ENCODE assay signal across 15 cellular contexts in the genomic region with DNA sequence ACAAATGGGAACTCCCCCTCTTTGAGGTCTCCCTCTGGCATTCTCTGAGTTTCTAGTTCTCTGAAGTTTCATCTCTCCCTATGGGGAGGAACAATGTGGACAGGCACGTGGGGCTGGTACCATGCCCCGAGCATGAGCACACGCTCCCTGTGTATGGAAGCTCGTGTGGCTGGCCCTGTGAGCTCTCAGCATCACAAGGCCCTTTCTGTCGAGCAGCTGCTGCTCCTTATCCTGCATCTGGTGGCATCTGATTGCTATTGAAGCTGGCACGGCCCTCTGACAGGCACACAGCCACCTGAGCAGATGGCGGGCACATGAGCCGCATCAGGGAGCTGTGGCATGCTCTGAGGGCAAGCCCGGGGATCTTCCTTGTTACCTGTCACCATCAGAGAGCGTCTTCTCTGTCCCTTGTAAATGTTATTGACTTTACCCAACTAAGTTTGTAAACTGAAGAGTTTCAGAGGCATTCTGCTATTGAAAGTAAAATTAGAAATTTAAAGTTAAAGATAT.
DNase-seq lines count a peak whose midpoint lies in the region; ATAC-seq lines count a peak whose summit lies in the region.
"Had no signal": no experiment of that assay in that cellular context is flagged by ENCODE, and none has a peak within 500 bp of the region (broad histone marks: within the 10 kb centered on the region; RNA-seq: fewer than 3 reads in every experiment).

No MANE protein-coding gene starts in this region.

- H3K27me3 ChIP-seq in Karpas-422 (ENCODE audit: low read length) = no peaks in the 10 kb centered on the region
- H3K27me3 ChIP-seq: BLaER1 had no signal

- no peak overlapping the region for H3K4me3 Mint-ChIP-seq in stimulated activated naive B cell treated with anti-CD40 and anti-IgM and Interleukin-4, amounts not matched to agents 10 μg/mL and 1 μg/mL and 100 μg/mL, for 72 hours
- H3K4me3 Mint-ChIP-seq: CD8-positive, alpha-beta memory T cell; IgD-negative memory B cell had no signal

- H3K9ac ChIP-seq in Karpas-422 (ENCODE audit: low read length) = no peak overlapping the region
- H3K9ac ChIP-seq: BLaER1 had no signal

- no peaks in the 10 kb centered on the region for H3K9me2 ChIP-seq in Karpas-422 (replicated peaks; ENCODE audit: insufficient read depth, low read length)

- no peaks in the 10 kb centered on the region for H3K36me3 ChIP-seq in Karpas-422 (ENCODE audit: insufficient read depth, low read length)
- H3K36me3 ChIP-seq: BLaER1 had no signal

- H3K4me1 Mint-ChIP-seq in stimulated activated naive B cell treated with anti-CD40 and anti-IgM and Interleukin-4, amounts not matched to agents 10 μg/mL and 1 μg/mL and 100 μg/mL, for 72 hours = no peaks in the 10 kb centered on the region
- H3K4me1 Mint-ChIP-seq: CD8-positive, alpha-beta memory T cell; IgD-negative memory B cell had no signal

- H3K79me2 ChIP-seq in Karpas-422 (ENCODE audit: low read length) = no peaks in the 10 kb centered on the region

- H3K27ac Mint-ChIP-seq in stimulated activated naive B cell treated with anti-CD40 and anti-IgM and Interleukin-4, amounts not matched to agents 10 μg/mL and 1 μg/mL and 100 μg/mL, for 72 hours = no peak overlapping the region
- H3K27ac Mint-ChIP-seq: CD8-positive, alpha-beta memory T cell; IgD-negative memory B cell had no signal

- H2AFZ ChIP-seq in Karpas-422 (ENCODE audit: low read length) = no peak overlapping the region

- DNase-seq in DMS79 (lab: John Stamatoyannopoulos, UW) (peak; percentile 0), DMS79 treated with DMSO at 0.1 percent for 48 hours (lab: John Stamatoyannopoulos, UW) (no peak), Ammon's horn (ENCODE audit: low spot score) (peak; percentile 4), Karpas-422 (peak; percentile 15), cerebellar cortex (ENCODE audit: low spot score) (peak; percentile 48), pons (ENCODE audit: low spot score) (no peak), SHP77 (lab: John Stamatoyannopoulos, UW) (no peak)
- DNase-seq in stimulated activated naive B cell treated with anti-CD40 and anti-IgM and Interleukin-4, amounts not matched to agents 10 μg/mL and 1 μg/mL and 100 μg/mL, for 72 hours = no peak
- DNase-seq: Caco-2; CD8-positive, alpha-beta memory T cell; GF-D8 had no signal

- no peaks in the 10 kb centered on the region for H4K20me1 ChIP-seq in Karpas-422 (ENCODE audit: insufficient read depth, low read depth, low read length)
- H4K20me1 ChIP-seq: BLaER1 had no signal

- no peak for ATAC-seq in stimulated activated naive B cell treated with anti-CD40 and anti-IgM and Interleukin-4, amounts not matched to agents 10 μg/mL and 1 μg/mL and 100 μg/mL, for 72 hours (replicated peaks)
- ATAC-seq: HCT116 had no signal

- H3K27me3 Mint-ChIP-seq in stimulated activated naive B cell treated with anti-CD40 and anti-IgM and Interleukin-4, amounts not matched to agents 10 μg/mL and 1 μg/mL and 100 μg/mL, for 72 hours = peaks cover 18 to 22% of the 10 kb centered on the region in 2 donors

- peaks cover 0 to 3% of the 10 kb centered on the region in 2 donors for H3K9me3 Mint-ChIP-seq in stimulated activated naive B cell treated with anti-CD40 and anti-IgM and Interleukin-4, amounts not matched to agents 10 μg/mL and 1 μg/mL and 100 μg/mL, for 72 hours

- H3K36me3 Mint-ChIP-seq in stimulated activated naive B cell treated with anti-CD40 and anti-IgM and Interleukin-4, amounts not matched to agents 10 μg/mL and 1 μg/mL and 100 μg/mL, for 72 hours = no peaks in the 10 kb centered on the region
- H3K36me3 Mint-ChIP-seq: CD8-positive, alpha-beta memory T cell; IgD-negative memory B cell had no signal

- H3K4me1 ChIP-seq in Karpas-422 (ENCODE audit: low read length) = no peaks in the 10 kb centered on the region
- H3K4me1 ChIP-seq: BLaER1, Caco-2 had no signal

- no peak overlapping the region for H3K4me3 ChIP-seq in Karpas-422 (ENCODE audit: low read length)
- H3K4me3 ChIP-seq: BLaER1 had no signal

- H3K9me3 ChIP-seq in Karpas-422 (ENCODE audit: low read length) = no peaks in the 10 kb centered on the region
- H3K9me3 ChIP-seq: BLaER1, Caco-2 had no signal

- no peak overlapping the region for H3K4me2 ChIP-seq in Karpas-422 (ENCODE audit: low read depth, low read length, poor library complexity, severe bottlenecking)
- H3K4me2 ChIP-seq: BLaER1 had no signal

- no peak overlapping the region for H3K27ac ChIP-seq in Karpas-422 (ENCODE audit: low read length)
- H3K27ac ChIP-seq: 22Rv1, BLaER1 had no signal

Comparison
In these comparisons a context has a peak if more than half of its experiments do, and no peak if none do; other contexts are left out.
1. DNase-seq: peak in DMS79 (single experiment), Ammon's horn (single experiment), Karpas-422 (single experiment) and cerebellar cortex (single experiment); none in DMS79 treated with DMSO at 0.1 percent for 48 hours (single experiment), stimulated activated naive B cell treated with anti-CD40 and anti-IgM and Interleukin-4, amounts not matched to agents 10 μg/mL and 1 μg/mL and 100 μg/mL, for 72 hours (single experiment), pons (single experiment) and SHP77 (0 of 2).